8 cellular contexts compared by ENCODE assay signal in genomic region chr3:12483872-12484197, GRCh38. TPM values are rescaled to one million over a fixed set of nuclear protein-coding genes. Genes with fewer than 3 reads are reported as not detected.
DNase-seq lines count a peak whose midpoint lies in the region; ATAC-seq and TF ChIP-seq lines count a peak whose summit lies in the region.

No MANE protein-coding gene starts in this region.

- peaks cover 2% of the 10 kb centered on the region; the same call in 1 of the 2 replicates for H3K4me1 ChIP-seq in SJCRH30
- H3K4me1 ChIP-seq in gastroesophageal sphincter = peaks cover 6 to 40% (median 13%) of the 10 kb centered on the region in 3 donors

- peaks cover 3% of the 10 kb centered on the region for H3K36me3 ChIP-seq in H7 (replicated peaks; ENCODE audit: control insufficient read depth, insufficient read depth, low read length)
- H3K36me3 ChIP-seq in SJCRH30 = no peaks in the 10 kb centered on the region
- peaks cover 0 to 9% of the 10 kb centered on the region in 2 donors for H3K36me3 ChIP-seq in gastroesophageal sphincter

- H3K9me3 ChIP-seq in SJCRH30 (replicated peaks) (no peaks in the 10 kb centered on the region), gastroesophageal sphincter (no peaks in the 10 kb centered on the region)

- H3K4me3 ChIP-seq in H7 (ENCODE audit: insufficient read depth, low read depth, low read length) (peak overlapping the region; percentile 86), SJCRH30 (peak overlapping the region; percentile 74), gastroesophageal sphincter (peak overlapping the region; percentile 42 to 80), skin epidermis (peak overlapping the region; percentile 54 to 81 (median 75))

- no peak for TF ChIP-seq POLR2A in gastroesophageal sphincter (IDR thresholded peaks at IDR 0.05)

- ATAC-seq in gastroesophageal sphincter (no peak), HG02759 (IDR thresholded peaks at IDR 0.05; ENCODE audit: unreplicated experiment) (no peak)

- intact Hi-C loops in posterior vena cava (cut with DNase I) = loop anchor here in 1 of 2 donors (5.0 kb wide), 1 partner anchor 347 kb away; no protein-coding TSS in a partner anchor

- H3K27ac ChIP-seq in SJCRH30 (no peak overlapping the region), gastroesophageal sphincter (peak overlapping the region in 3 of 4 donors; percentile 76 to 84 (median 77)), skin epidermis (peak overlapping the region in 20 of 21 experiments; percentile 5 to 90 (median 74))

- no peak for TF ChIP-seq EP300 in gastroesophageal sphincter (IDR thresholded peaks at IDR 0.05)

- 0 out of 2 replicates have a peak, but pooled peaks cover 2% of the 10 kb centered on the region for H3K27me3 ChIP-seq in H7 (ENCODE audit: control insufficient read depth, insufficient read depth, low read length)
- H3K27me3 ChIP-seq in SJCRH30 = peaks cover 6% of the 10 kb centered on the region; the same call in 1 of the 2 replicates
- no peaks in the 10 kb centered on the region for H3K27me3 ChIP-seq in gastroesophageal sphincter

- DNase-seq in H7 = no peak
- DNase-seq in SJCRH30 = no peak
- DNase-seq in stimulated activated CD4-positive, alpha-beta T cell treated with anti-CD3 and anti-CD28 coated beads, Interleukin-2, amount 100 ng/mL, for 48 hours = no peak
- DNase-seq in GM10266 (ENCODE audit: extremely low spot score) = no peak
- no peak for DNase-seq in posterior vena cava (ENCODE audit: low spot score)

- 60% methylated on average over 1 of the region's 10 CpGs; no CpG with 5 or more reads in 1 of the 2 donors for WGBS in gastroesophageal sphincter (ENCODE audit: low coverage in 1 of 2), 2 donors

- TF ChIP-seq CTCF in gastroesophageal sphincter (IDR thresholded peaks at IDR 0.05) (no peak), GM10266 (IDR thresholded peaks at IDR 0.05; ENCODE audit: control insufficient read depth, insufficient read depth, low read depth, missing control alignments) (no peak)

RNA-seq across cellular contexts. Expression of gene TSEN2, which starts 0.4 kb away (rescaled TPM):
- 17.1 and 19.3 TPM in 2 replicates for total RNA-seq in H7 (2014; rRNA removed; shearing (Covaris generic))
- 16.6 and 17.2 TPM in 2 replicates for total RNA-seq in SJCRH30 (2014; rRNA removed; shearing (Covaris generic))
- total RNA-seq in gastroesophageal sphincter (10 to 100 TPM; 16.1 to 26.7 (median 21.4) TPM), posterior vena cava (10 to 100 TPM; 13.8 TPM)
